In genomic region chr19:58150328-58150921, GRCh38 we compare ENCODE assay signal across 1 cellular context.
TF ChIP-seq lines count a peak whose summit lies in the region.

Gene ZNF329, minus strand, starts transcription at chr19:58150789. Its CDS starts 21,286 bp downstream, at chr19:58129503.

TF ChIP-seq in HepG2, 621 proteins besides CTCF, POLR2A, EP300 and RAD21 (continued from another document and continues in another):
- no peak for TF ChIP-seq SNAPC4 (CRISPR knock-in tag; IDR thresholded peaks at IDR 0.05)
- no peak for TF ChIP-seq ZBTB46 (CRISPR knock-in tag; IDR thresholded peaks at IDR 0.05; ENCODE audit: borderline replicate concordance)
- TF ChIP-seq ZNF383 (CRISPR knock-in tag; IDR thresholded peaks at IDR 0.05; ENCODE audit: borderline replicate concordance) = no peak
- TF ChIP-seq GMEB2 (CRISPR knock-in tag; IDR thresholded peaks at IDR 0.05; ENCODE audit: low read depth) = no peak
- no peak for TF ChIP-seq SMAD3 (CRISPR knock-in tag; IDR thresholded peaks at IDR 0.05)
- no peak for TF ChIP-seq SMYD3 (CRISPR knock-in tag; IDR thresholded peaks at IDR 0.05)
- TF ChIP-seq ZNF431 (CRISPR knock-in tag; IDR thresholded peaks at IDR 0.05; ENCODE audit: borderline replicate concordance, low read depth) = no peak
- peak; percentile 39; the same call in 1 of the 2 replicates for TF ChIP-seq POGZ (CRISPR knock-in tag; IDR thresholded peaks at IDR 0.05)
- TF ChIP-seq KAT2B (IDR thresholded peaks at IDR 0.05; ENCODE audit: borderline replicate concordance, low read depth, low read length) = no peak
- no peak for TF ChIP-seq MTF2 (CRISPR knock-in tag; IDR thresholded peaks at IDR 0.05; ENCODE audit: borderline replicate concordance)
- no peak for TF ChIP-seq ZNF281 (CRISPR knock-in tag; IDR thresholded peaks at IDR 0.05; ENCODE audit: borderline replicate concordance)
- TF ChIP-seq IRX3 (CRISPR knock-in tag; IDR thresholded peaks at IDR 0.05; ENCODE audit: borderline replicate concordance, low read depth) = no peak
- TF ChIP-seq CC2D1A (CRISPR knock-in tag; IDR thresholded peaks at IDR 0.05) = no peak
- TF ChIP-seq TP53 (CRISPR knock-in tag; conservative IDR thresholded peaks at IDR 0.05) = no peak
- no peak for TF ChIP-seq ARNT2 (CRISPR knock-in tag; IDR thresholded peaks at IDR 0.05; ENCODE audit: low read depth)
- TF ChIP-seq REL (CRISPR knock-in tag; conservative IDR thresholded peaks at IDR 0.05) = no peak
- no peak for TF ChIP-seq BCL6 (CRISPR knock-in tag; IDR thresholded peaks at IDR 0.05)
- no peak for TF ChIP-seq NFIC (IDR thresholded peaks at IDR 0.05; ENCODE audit: low read length)
- TF ChIP-seq ZNF777 (CRISPR knock-in tag; IDR thresholded peaks at IDR 0.05) = no peak
- TF ChIP-seq HDAC1 (CRISPR knock-in tag; IDR thresholded peaks at IDR 0.05) = peak; percentile 58
- no peak for TF ChIP-seq FOXM1 (CRISPR knock-in tag; IDR thresholded peaks at IDR 0.05)
- no peak for TF ChIP-seq ZNF451 (CRISPR knock-in tag; IDR thresholded peaks at IDR 0.05)
- no peak for TF ChIP-seq ARID2 (CRISPR knock-in tag; IDR thresholded peaks at IDR 0.05; ENCODE audit: borderline replicate concordance)
- TF ChIP-seq ZHX2 (IDR thresholded peaks at IDR 0.05; ENCODE audit: low read depth) = no peak
- TF ChIP-seq ZHX2 (CRISPR knock-in tag; IDR thresholded peaks at IDR 0.05; ENCODE audit: borderline replicate concordance) = no peak
- no peak for TF ChIP-seq ZMYM3 (CRISPR knock-in tag; IDR thresholded peaks at IDR 0.05)
- TF ChIP-seq GLMP (CRISPR knock-in tag; IDR thresholded peaks at IDR 0.05; ENCODE audit: borderline replicate concordance) = no peak
- TF ChIP-seq ZNF709 (CRISPR knock-in tag; IDR thresholded peaks at IDR 0.05) = no peak
- no peak for TF ChIP-seq KLF6 (CRISPR knock-in tag; IDR thresholded peaks at IDR 0.05)
- no peak for TF ChIP-seq KLF15 (CRISPR knock-in tag; IDR thresholded peaks at IDR 0.05; ENCODE audit: borderline replicate concordance)
- no peak for TF ChIP-seq WIZ (CRISPR knock-in tag; IDR thresholded peaks at IDR 0.05)
- no peak for TF ChIP-seq FOXO1 (CRISPR knock-in tag; IDR thresholded peaks at IDR 0.05)
- TF ChIP-seq TCF7 (IDR thresholded peaks at IDR 0.05; ENCODE audit: low read depth) = no peak
- TF ChIP-seq CBFB (CRISPR knock-in tag; IDR thresholded peaks at IDR 0.05) = 0 out of 2 replicates have a peak, but pooled peaks have one; percentile 22
- TF ChIP-seq ZNF205 (CRISPR knock-in tag; IDR thresholded peaks at IDR 0.05) = no peak
- no peak for TF ChIP-seq MAZ (IDR thresholded peaks at IDR 0.05; ENCODE audit: borderline replicate concordance, low read depth, low read length)
- 0 out of 2 replicates have a peak, but pooled peaks have one; percentile 33 for TF ChIP-seq MAZ (CRISPR knock-in tag; IDR thresholded peaks at IDR 0.05; ENCODE audit: low read depth)
- TF ChIP-seq HOXA7 (CRISPR knock-in tag; IDR thresholded peaks at IDR 0.05) = no peak
- TF ChIP-seq RAD51 (IDR thresholded peaks at IDR 0.05; ENCODE audit: borderline replicate concordance) = no peak
- no peak for TF ChIP-seq HOMEZ (CRISPR knock-in tag; IDR thresholded peaks at IDR 0.05; ENCODE audit: low read depth)
- no peak for TF ChIP-seq NBN (conservative IDR thresholded peaks at IDR 0.05)
- TF ChIP-seq HNF4G (IDR thresholded peaks at IDR 0.05; ENCODE audit: borderline replicate concordance, low read depth, low read length) = no peak
- TF ChIP-seq HNF4G (CRISPR knock-in tag; IDR thresholded peaks at IDR 0.05; ENCODE audit: borderline replicate concordance, low read depth) = no peak
- TF ChIP-seq E2F5 (CRISPR knock-in tag; conservative IDR thresholded peaks at IDR 0.05) = no peak
- TF ChIP-seq NKX3-1 (CRISPR knock-in tag; IDR thresholded peaks at IDR 0.05) = no peak
